Comparison of ENCODE assay signal across 11 cellular contexts in genomic region chr6:105608711-105609374, GRCh38.
DNase-seq lines count a peak whose midpoint lies in the region; ATAC-seq and TF ChIP-seq lines count a peak whose summit lies in the region.
"Had no signal": no experiment of that assay in that cellular context is flagged by ENCODE, and none has a peak within 500 bp of the region (broad histone marks: within the 10 kb centered on the region; RNA-seq: fewer than 3 reads in every experiment).

No MANE protein-coding gene starts in this region.

- H3K4ac ChIP-seq in mesendoderm (ENCODE audit: low read depth, low read length), result no peak overlapping the region

- H3K4me3 Mint-ChIP-seq in chondrocyte (ENCODE audit: unreplicated experiment) (peak overlapping the region; percentile 47), progenitor cell of endocrine pancreas (ENCODE audit: low read depth) (no peak overlapping the region)
- H3K4me3 Mint-ChIP-seq in activated T-cell treated with anti-CD3 and anti-CD28 coated beads, Interleukin-2, amount 50 U/mL, for 4 hours, result no peak overlapping the region
- H3K4me3 Mint-ChIP-seq: T-helper 2 cell treated with Interferon-gamma antibody and Interleukin-4, amounts not matched to agents 5 μg/mL and 100 μg/mL, for 36 hours had no signal

- no CpG with 5 or more reads among the region's 10 CpGs for WGBS in mesendoderm (ENCODE audit: extremely low coverage, insufficient coverage, low lambda C conversion rate)

- H3K4me1 Mint-ChIP-seq in chondrocyte (ENCODE audit: low read depth) (peaks cover 24% of the 10 kb centered on the region), progenitor cell of endocrine pancreas (ENCODE audit: low read depth) (peaks cover 35% of the 10 kb centered on the region)
- H3K4me1 Mint-ChIP-seq in activated T-cell treated with anti-CD3 and anti-CD28 coated beads, Interleukin-2, amount 50 U/mL, for 4 hours (ENCODE audit: low read depth), result no peaks in the 10 kb centered on the region

- POLR2A ChIA-PET in AG04450 (lab: Yijun Ruan, JAX), result no interaction called here

- no peak overlapping the region for H2BK15ac ChIP-seq in mesendoderm (replicated peaks; ENCODE audit: low read depth)

- intact Hi-C loops in Right ventricle myocardium superior (cut with DNase I), result no loop called here

- no peak overlapping the region for H2BK120ac ChIP-seq in mesendoderm (ENCODE audit: low read depth, low read length)

- H3K27me3 Mint-ChIP-seq in chondrocyte (ENCODE audit: low read depth) (no peaks in the 10 kb centered on the region), progenitor cell of endocrine pancreas (no peaks in the 10 kb centered on the region)
- no peaks in the 10 kb centered on the region for H3K27me3 Mint-ChIP-seq in activated T-cell treated with anti-CD3 and anti-CD28 coated beads, Interleukin-2, amount 50 U/mL, for 4 hours (ENCODE audit: low read depth)

- H3K79me2 ChIP-seq in mesendoderm (ENCODE audit: control insufficient read depth, insufficient read depth, low read length), result no peaks in the 10 kb centered on the region

- no peak for ATAC-seq in Right ventricle myocardium superior (ENCODE audit: poor library complexity)
- no peak for ATAC-seq in activated T-cell treated with anti-CD3 and anti-CD28 coated beads, Interleukin-2, amount 50 U/mL, for 4 hours

- CTCF ChIA-PET in AG04450 (lab: Charles Lee), result interaction anchor here (1.0 kb wide), 1 partner anchor 615 kb away, joined by 3 read pairs; no protein-coding TSS in a partner anchor

- in situ Hi-C loops in GM13976 (cut with MboI; ENCODE audit: low sequenced_read_pairs, unreplicated experiment), result no loop called here

- H2BK5ac ChIP-seq in mesendoderm (ENCODE audit: low read length), result no peak overlapping the region

- no peak for TF ChIP-seq CTCF in AG04450 (IDR thresholded peaks at IDR 0.05; ENCODE audit: low read depth, low read length)
- no peak for TF ChIP-seq CTCF in chondrocyte (IDR thresholded peaks at IDR 0.05)
- no peak for TF ChIP-seq CTCF in GM13976 (IDR thresholded peaks at IDR 0.05; ENCODE audit: borderline replicate concordance, control extremely low read depth, extremely low read depth, insufficient read depth, missing control alignments)
- no peak for TF ChIP-seq CTCF in progenitor cell of endocrine pancreas (IDR thresholded peaks at IDR 0.05; ENCODE audit: unreplicated experiment)

- no peak overlapping the region for H2AK5ac ChIP-seq in mesendoderm (ENCODE audit: low read length)

- H3K4me1 ChIP-seq in mesendoderm (ENCODE audit: control insufficient read depth, low read depth, low read length), result no peaks in the 10 kb centered on the region

- no peaks in the 10 kb centered on the region for H3K36me3 ChIP-seq in mesendoderm (ENCODE audit: control insufficient read depth, insufficient read depth, low read length)

- no peaks in the 10 kb centered on the region for H3K9me3 ChIP-seq in AG04450 (ENCODE audit: control insufficient read depth, insufficient read depth, low read length)

- no peak overlapping the region for H4K8ac ChIP-seq in mesendoderm (ENCODE audit: low read depth, low read length)

- no peak overlapping the region for H3K9ac ChIP-seq in mesendoderm (ENCODE audit: low read length)

- H3K4me3 ChIP-seq in AG04450 (ENCODE audit: low read depth, low read length) (no peak overlapping the region), mesendoderm (ENCODE audit: low read length) (no peak overlapping the region)

- no peak overlapping the region for H3K23ac ChIP-seq in mesendoderm (ENCODE audit: low read length)

- peak overlapping the region; percentile 30 for H3K56ac ChIP-seq in mesendoderm (ENCODE audit: low read length)

- no peak overlapping the region for H4K5ac ChIP-seq in mesendoderm (ENCODE audit: low read length)

- no peaks in the 10 kb centered on the region for H3K36me3 Mint-ChIP-seq in chondrocyte (ENCODE audit: low read depth)
- no peaks in the 10 kb centered on the region for H3K36me3 Mint-ChIP-seq in progenitor cell of endocrine pancreas (ENCODE audit: insufficient read depth)
- H3K36me3 Mint-ChIP-seq in activated T-cell treated with anti-CD3 and anti-CD28 coated beads, Interleukin-2, amount 50 U/mL, for 4 hours (ENCODE audit: insufficient read depth), result no peaks in the 10 kb centered on the region
- H3K36me3 Mint-ChIP-seq: CD14-positive monocyte had no signal

- no peaks in the 10 kb centered on the region for H3K27me3 ChIP-seq in AG04450 (ENCODE audit: control insufficient read depth, insufficient read depth, low read length)
- H3K27me3 ChIP-seq in mesendoderm (ENCODE audit: insufficient read depth, low read length, poor library complexity), result no peaks in the 10 kb centered on the region

- H3K18ac ChIP-seq in mesendoderm (ENCODE audit: low read length), result no peak overlapping the region

- H3K4me2 ChIP-seq in mesendoderm (ENCODE audit: low read length), result no peak overlapping the region

- H3K27ac Mint-ChIP-seq in chondrocyte (ENCODE audit: unreplicated experiment) (peak overlapping the region; percentile 88), progenitor cell of endocrine pancreas (no peak overlapping the region)
- H3K27ac Mint-ChIP-seq: T-helper 2 cell treated with Interferon-gamma antibody and Interleukin-4, amounts not matched to agents 5 μg/mL and 100 μg/mL, for 36 hours had no signal

- H3K9me3 Mint-ChIP-seq in chondrocyte (ENCODE audit: low read depth) (no peaks in the 10 kb centered on the region), progenitor cell of endocrine pancreas (ENCODE audit: low read depth) (peaks cover 8% of the 10 kb centered on the region)
- no peaks in the 10 kb centered on the region for H3K9me3 Mint-ChIP-seq in activated T-cell treated with anti-CD3 and anti-CD28 coated beads, Interleukin-2, amount 50 U/mL, for 4 hours
- H3K9me3 Mint-ChIP-seq: T-helper 2 cell treated with Interferon-gamma antibody and Interleukin-4, amounts not matched to agents 5 μg/mL and 100 μg/mL, for 36 hours had no signal

- peak overlapping the region; percentile 99 for H3K27ac ChIP-seq in AG04450 (ENCODE audit: low read depth, low read length)
- no peak overlapping the region for H3K27ac ChIP-seq in mesendoderm (ENCODE audit: low read depth, low read length)

- H3K79me1 ChIP-seq in mesendoderm (ENCODE audit: low read length), result no peaks in the 10 kb centered on the region

- DNase-seq in AG04450 (ENCODE audit: low read depth, low spot score), result peak; percentile 93
- DNase-seq in M059J (ENCODE audit: low read depth), result peak; percentile 100
- no peak for DNase-seq in chondrocyte (ENCODE audit: low spot score)
- peak; percentile 67 for DNase-seq in mesendoderm
- DNase-seq in GM13976 (ENCODE audit: low spot score), result no peak
- no peak for DNase-seq in Right ventricle myocardium superior
- no peak for DNase-seq in progenitor cell of endocrine pancreas (ENCODE audit: low spot score, unreplicated experiment)
- DNase-seq in activated T-cell treated with anti-CD3 and anti-CD28 coated beads, Interleukin-2, amount 50 U/mL, for 4 hours, result no peak
- DNase-seq: activated gamma-delta T cell had no signal

Comparison
In these comparisons a context has a peak if more than half of its experiments do, and no peak if none do; other contexts are left out.
1. DNase-seq: peak in AG04450 (single experiment), M059J (single experiment) and mesendoderm (single experiment); none in chondrocyte (single experiment), GM13976 (single experiment), Right ventricle myocardium superior (single experiment), progenitor cell of endocrine pancreas (single experiment) and activated T-cell treated with anti-CD3 and anti-CD28 coated beads, Interleukin-2, amount 50 U/mL, for 4 hours (single experiment).